In genomic region chr2:157628282-157628531, GRCh38 we compare ENCODE assay signal across 8 cellular contexts. TPM values are rescaled to one million over a fixed set of nuclear protein-coding genes. Genes with fewer than 3 reads are reported as not detected.
A peak's percentile ranks its signal among the peaks of the same experiment; 100 is the strongest.
DNase-seq lines count a peak whose midpoint lies in the region; ATAC-seq and TF ChIP-seq lines count a peak whose summit lies in the region.

No MANE protein-coding gene starts in this region.

- H3K4me3 Mint-ChIP-seq in activated naive CD8-positive, alpha-beta T cell = peak overlapping the region; percentile 93

- no peaks in the 10 kb centered on the region for H3K27me3 Mint-ChIP-seq in activated naive CD8-positive, alpha-beta T cell

- H3K27me3 ChIP-seq in layer of hippocampus (ENCODE audit: control insufficient read depth, insufficient read depth, low read length) = no peaks in the 10 kb centered on the region

- H3K36me3 Mint-ChIP-seq in activated naive CD8-positive, alpha-beta T cell = peaks cover under 1% of the 10 kb centered on the region

- peak overlapping the region; percentile 64 for H3K27ac Mint-ChIP-seq in activated naive CD8-positive, alpha-beta T cell

- ATAC-seq in GM18505 (IDR thresholded peaks at IDR 0.05; ENCODE audit: unreplicated experiment) (peak; percentile 5), HG02852 (IDR thresholded peaks at IDR 0.05; ENCODE audit: unreplicated experiment) (peak; percentile 8), HG02973 (IDR thresholded peaks at IDR 0.05; ENCODE audit: unreplicated experiment) (no peak)

- DNase-seq in putamen (ENCODE audit: low spot score) (no peak), NCI-H1694 treated with DMSO at 0.1 percent for 48 hours (lab: John Stamatoyannopoulos, UW) (no peak)

- H3K27ac ChIP-seq in layer of hippocampus (ENCODE audit: low read depth, low read length) (peak overlapping the region; percentile 57), temporal lobe (ENCODE audit: low read depth, low read length) (peak overlapping the region; percentile 50)

- no peak for TF ChIP-seq POLR2A in GM18505 (IDR thresholded peaks at IDR 0.05; ENCODE audit: borderline replicate concordance, extremely low read depth, insufficient read depth, insufficient read length)

- H3K4me1 Mint-ChIP-seq in activated naive CD8-positive, alpha-beta T cell (ENCODE audit: low read depth) = peaks cover 39% of the 10 kb centered on the region

- H3K9me3 Mint-ChIP-seq in activated naive CD8-positive, alpha-beta T cell (ENCODE audit: low read depth) = peaks cover 2% of the 10 kb centered on the region

RNA-seq across cellular contexts. Expression of gene ACVR1C, which starts 0.5 kb away (rescaled TPM):
- total RNA-seq in temporal lobe = 4.2 TPM
